ENCODE assay signal across 23 cellular contexts in genomic region chr2:144625216-144626010, GRCh38.
"Had no signal": no experiment of that assay in that cellular context is flagged by ENCODE, and none has a peak within 500 bp of the region (broad histone marks: within the 10 kb centered on the region; RNA-seq: fewer than 3 reads in every experiment).

No MANE protein-coding gene starts in this region.

- H3K27ac Mint-ChIP-seq: activated CD4-positive, alpha-beta T cell treated with anti-CD3 and anti-CD28 coated beads, Interleukin-2, amount 10 ng/mL, durations not matched to agents 24 days and 14 days; activated CD8-positive, alpha-beta T cell treated with anti-CD3 and anti-CD28 coated beads for 36 hours; activated naive CD8-positive, alpha-beta T cell treated with anti-CD3 and anti-CD28 coated beads, Interleukin-2, amount 10 ng/mL, durations not matched to agents 7 days and 5 days; activated T-helper 2 cell treated with anti-CD3 and anti-CD28 coated beads, Interferon-gamma antibody, Interleukin-2, Interleukin-4, amounts not matched to agents 10 μg/mL and 5 μg/mL and 100 μg/mL, durations not matched to agents 14 hours and 24 hours and 36 hours; natural killer cell treated with Interleukin-12 subunit alpha and Interleukin-12 subunit beta and Interleukin-15 and Interleukin-18, amount 100 ng/mL, for 72 hours; stimulated activated memory B cell treated with anti-CD40 and anti-IgM and Interleukin-4, amounts not matched to agents 10 μg/mL and 1 μg/mL and 100 μg/mL, for 72 hours had no signal

- H3K36me3 Mint-ChIP-seq: activated naive CD8-positive, alpha-beta T cell treated with anti-CD3 and anti-CD28 coated beads, Interleukin-2, amount 10 ng/mL, durations not matched to agents 7 days and 5 days had no signal

- H3K4me3 Mint-ChIP-seq: activated CD4-positive, alpha-beta T cell treated with anti-CD3 and anti-CD28 coated beads, Interleukin-2, amount 10 ng/mL, durations not matched to agents 24 days and 14 days; activated CD8-positive, alpha-beta T cell treated with anti-CD3 and anti-CD28 coated beads for 36 hours; activated naive CD8-positive, alpha-beta T cell treated with anti-CD3 and anti-CD28 coated beads, Interleukin-2, amount 10 ng/mL, durations not matched to agents 7 days and 5 days; natural killer cell treated with Interleukin-12 subunit alpha and Interleukin-12 subunit beta and Interleukin-15 and Interleukin-18, amount 100 ng/mL, for 72 hours; stimulated activated memory B cell treated with anti-CD40 and anti-IgM and Interleukin-4, amounts not matched to agents 10 μg/mL and 1 μg/mL and 100 μg/mL, for 72 hours had no signal

- H3K4me1 Mint-ChIP-seq: activated CD4-positive, alpha-beta T cell treated with anti-CD3 and anti-CD28 coated beads, Interleukin-2, amount 10 ng/mL, durations not matched to agents 24 days and 14 days; activated naive CD8-positive, alpha-beta T cell treated with anti-CD3 and anti-CD28 coated beads, Interleukin-2, amount 10 ng/mL, durations not matched to agents 7 days and 5 days had no signal

- H3K27ac ChIP-seq: dorsolateral prefrontal cortex, gastrocnemius medialis, left lung, neutrophil, pancreas, sigmoid colon, thoracic aorta had no signal

- H3K4me3 ChIP-seq: dorsolateral prefrontal cortex, gastrocnemius medialis, left lung, pancreas, sigmoid colon, spleen, thoracic aorta had no signal

- FAIRE-seq: urothelium cell line had no signal

- DNase-seq: activated CD4-positive, alpha-beta T cell treated with anti-CD3 and anti-CD28 coated beads, Interleukin-2, amount 10 ng/mL, durations not matched to agents 24 days and 14 days; activated CD8-positive, alpha-beta T cell treated with anti-CD3 and anti-CD28 coated beads for 36 hours; activated naive CD4-positive, alpha-beta T cell treated with Interleukin-2 at 50 U/mL for 16 hours; activated naive CD8-positive, alpha-beta T cell treated with anti-CD3 and anti-CD28 coated beads, Interleukin-2, amount 10 ng/mL, durations not matched to agents 7 days and 5 days; activated T-cell treated with anti-CD3 and anti-CD28 coated beads, Interleukin-2, amount 50 U/mL, for 1 hour; amygdala; dorsolateral prefrontal cortex; gastrocnemius medialis; head of caudate nucleus; kidney; left lung; mesenchymal stem cell; pancreas; sigmoid colon; spleen; stimulated activated CD4-positive, alpha-beta T cell treated with anti-CD3 and anti-CD28 coated beads, Interleukin-4, amount 100 ng/mL, for 4 hours; T1000 had no signal

- H3K36me3 ChIP-seq: gastrocnemius medialis, left lung, neutrophil, pancreas, sigmoid colon, spleen, thoracic aorta had no signal

- H3K27me3 Mint-ChIP-seq: natural killer cell treated with Interleukin-12 subunit alpha and Interleukin-12 subunit beta and Interleukin-15 and Interleukin-18, amount 100 ng/mL, for 72 hours; stimulated activated memory B cell treated with anti-CD40 and anti-IgM and Interleukin-4, amounts not matched to agents 10 μg/mL and 1 μg/mL and 100 μg/mL, for 72 hours had no signal

- H3K9me3 ChIP-seq: gastrocnemius medialis, neutrophil, pancreas, sigmoid colon, thoracic aorta had no signal

- H3K27me3 ChIP-seq: dorsolateral prefrontal cortex, gastrocnemius medialis, left lung, neutrophil, pancreas, sigmoid colon, spleen had no signal

- H3K4me1 ChIP-seq: gastrocnemius medialis, left lung, pancreas, sigmoid colon had no signal
